16 cellular contexts compared by ENCODE assay signal in genomic region chr9:86731511-86731993, GRCh38.
DNase-seq lines count a peak whose midpoint lies in the region; ATAC-seq, FAIRE-seq and TF ChIP-seq lines count a peak whose summit lies in the region.
"Had no signal": no experiment of that assay in that cellular context is flagged by ENCODE, and none has a peak within 500 bp of the region (broad histone marks: within the 10 kb centered on the region; RNA-seq: fewer than 3 reads in every experiment).

No MANE protein-coding gene starts in this region.

- peak overlapping the region; percentile 37 for H3K9ac ChIP-seq in astrocyte (ENCODE audit: low read length)
- no peak overlapping the region for H3K9ac ChIP-seq in HepG2 (ENCODE audit: insufficient read depth, low read depth, low read length)

- H3K27me3 Mint-ChIP-seq in astrocyte (ENCODE audit: low read depth, unreplicated experiment), result no peaks in the 10 kb centered on the region

- WGBS in heart left ventricle, 4 donors, result 54 to 66% (median 65%) methylated on average over 2 of the region's 2 CpGs
- 3 to 6% (median 3%) methylated on average over 2 of the region's 2 CpGs for WGBS in ovary, 3 donors
- 8% methylated on average over 2 of the region's 2 CpGs for WGBS in HepG2 (ENCODE audit: low lambda C conversion rate)

- peaks cover 15% of the 10 kb centered on the region for H3K4me1 Mint-ChIP-seq in astrocyte (ENCODE audit: low read depth, unreplicated experiment)
- H3K4me1 Mint-ChIP-seq: activated naive CD4-positive, alpha-beta T cell treated with anti-CD3 and anti-CD28 coated beads, Interleukin-2, amount 50 U/mL, for 24 hours; neural crest cell had no signal

- TF ChIP-seq CTCF in astrocyte (IDR thresholded peaks at IDR 0.05; ENCODE audit: insufficient read depth, low read depth, low read length) (no peak), heart left ventricle (IDR thresholded peaks at IDR 0.05) (no peak), gastrocnemius medialis (IDR thresholded peaks at IDR 0.05 in 4 of 5, conservative IDR thresholded peaks at IDR 0.05 in 1 of 5) (no peak), ovary (IDR thresholded peaks at IDR 0.05) (no peak), HepG2 (CRISPR knock-in tag; IDR thresholded peaks at IDR 0.05) (no peak)

- H4K20me1 ChIP-seq in astrocyte (ENCODE audit: insufficient read depth, low read length) (no peaks in the 10 kb centered on the region), HepG2 (ENCODE audit: insufficient read depth, low read length) (no peaks in the 10 kb centered on the region)

- no peaks in the 10 kb centered on the region for H3K36me3 ChIP-seq in astrocyte (ENCODE audit: insufficient read depth, low read length)
- H3K36me3 ChIP-seq in heart left ventricle, result no peaks in the 10 kb centered on the region
- no peaks in the 10 kb centered on the region for H3K36me3 ChIP-seq in gastrocnemius medialis
- no peaks in the 10 kb centered on the region for H3K36me3 ChIP-seq in ovary
- no peaks in the 10 kb centered on the region for H3K36me3 ChIP-seq in HepG2 (replicated peaks in 1 of 2; ENCODE audit: control insufficient read depth in 1 of 2, insufficient read depth in 2 of 2, low read length in 2 of 2)
- H3K36me3 ChIP-seq: upper lobe of right lung had no signal

- peaks cover 9% of the 10 kb centered on the region for H3K9me3 Mint-ChIP-seq in astrocyte (ENCODE audit: unreplicated experiment)
- H3K9me3 Mint-ChIP-seq: activated naive CD4-positive, alpha-beta T cell treated with anti-CD3 and anti-CD28 coated beads, Interleukin-2, amount 50 U/mL, for 24 hours had no signal

- no peak overlapping the region for H2AFZ ChIP-seq in astrocyte (ENCODE audit: low read depth, low read length)
- no peak overlapping the region for H2AFZ ChIP-seq in HepG2 (ENCODE audit: low read length)

- intact Hi-C loops in heart left ventricle (cut with DNase I) (loop anchor here in 1 of 10 donors (10.0 kb wide), 1 partner anchor 213 kb away; the partner anchor contains the start of gene GAS1), gastrocnemius medialis (cut with DNase I; ENCODE audit: low total_unique reads) (loop anchor here (5.0 kb wide), 1 partner anchor 184 kb away; no protein-coding TSS in a partner anchor), ovary (cut with DNase I) (no loop called here), HepG2 (cut with micrococcal nuclease; ENCODE audit: unreplicated experiment) (no loop called here)

- H3K36me3 Mint-ChIP-seq in astrocyte (ENCODE audit: low read depth, unreplicated experiment), result no peaks in the 10 kb centered on the region
- H3K36me3 Mint-ChIP-seq: activated naive CD4-positive, alpha-beta T cell treated with anti-CD3 and anti-CD28 coated beads, Interleukin-2, amount 50 U/mL, for 24 hours had no signal

- H3K9me3 ChIP-seq in astrocyte (ENCODE audit: insufficient read depth, low read depth, low read length) (no peaks in the 10 kb centered on the region), heart left ventricle (peaks cover 0 to 4% (median 0%) of the 10 kb centered on the region in 12 donors), gastrocnemius medialis (no peaks in the 10 kb centered on the region), ovary (no peaks in the 10 kb centered on the region), HepG2 (ENCODE audit: low read length) (no peaks in the 10 kb centered on the region)
- H3K9me3 ChIP-seq: upper lobe of right lung had no signal

- H3K27ac Mint-ChIP-seq in astrocyte (ENCODE audit: unreplicated experiment), result no peak overlapping the region
- H3K27ac Mint-ChIP-seq: activated naive CD4-positive, alpha-beta T cell treated with anti-CD3 and anti-CD28 coated beads, Interleukin-2, amount 50 U/mL, for 24 hours had no signal

- TF ChIP-seq RAD21 in HepG2 (CRISPR knock-in tag; IDR thresholded peaks at IDR 0.05), result no peak

- in situ Hi-C loops in gastrocnemius medialis (cut with MboI; ENCODE audit: low sequenced_read_pairs in 4 of 4), result loop anchor here in 1 of 4 donors (25.0 kb wide), 2 partner anchors 94 to 244 kb away; no protein-coding TSS in a partner anchor
- in situ Hi-C loops in HepG2 (cut with HindIII; ENCODE audit: extremely low pct_ligation_motif_present, low pct_unique_long_range_greater_than_20kb), result no loop called here

- H3K4me2 ChIP-seq in astrocyte (ENCODE audit: low read length) (peak overlapping the region; percentile 39), HepG2 (ENCODE audit: low read depth, low read length) (no peak overlapping the region)

- H3K4me3 Mint-ChIP-seq in astrocyte (ENCODE audit: unreplicated experiment), result no peak overlapping the region
- H3K4me3 Mint-ChIP-seq: activated naive CD4-positive, alpha-beta T cell treated with anti-CD3 and anti-CD28 coated beads, Interleukin-2, amount 50 U/mL, for 24 hours; neural crest cell had no signal

- H3K27ac ChIP-seq in astrocyte (ENCODE audit: low read depth, low read length) (peak overlapping the region; percentile 57), heart left ventricle (peak overlapping the region in 9 of 12 donors; percentile 15 to 67 (median 29)), gastrocnemius medialis (peak overlapping the region; percentile 52 to 69 (median 60)), ovary (peak overlapping the region in 1 of 2 donors; percentile 69), HepG2 (ENCODE audit: extremely low read length, insufficient read depth, low read length) (no peak overlapping the region)
- H3K27ac ChIP-seq: upper lobe of right lung had no signal

- peak; percentile 25 to 77 (median 72) for ATAC-seq in heart left ventricle
- peak; percentile 37 to 53 for ATAC-seq in gastrocnemius medialis
- ATAC-seq in HepG2, result no peak
- ATAC-seq in HG02798 (IDR thresholded peaks at IDR 0.05; ENCODE audit: poor library complexity, unreplicated experiment), result no peak
- ATAC-seq: upper lobe of right lung had no signal

- no peaks in the 10 kb centered on the region for H3K79me2 ChIP-seq in astrocyte (ENCODE audit: insufficient read depth, low read length)
- H3K79me2 ChIP-seq in HepG2 (ENCODE audit: insufficient read depth, low read length), result no peaks in the 10 kb centered on the region

- POLR2A ChIA-PET in HepG2 (lab: Yijun Ruan, JAX), result no interaction called here

- H3K4me1 ChIP-seq in astrocyte (ENCODE audit: insufficient read depth, low read length), result peaks cover 27% of the 10 kb centered on the region
- peaks cover 0 to 13% (median 0%) of the 10 kb centered on the region in 12 donors for H3K4me1 ChIP-seq in heart left ventricle
- peaks cover 0 to 6% of the 10 kb centered on the region in 2 donors for H3K4me1 ChIP-seq in gastrocnemius medialis
- H3K4me1 ChIP-seq in ovary (ENCODE audit: insufficient read depth), result peaks cover 6% of the 10 kb centered on the region
- H3K4me1 ChIP-seq in HepG2 (ENCODE audit: insufficient read depth, low read length), result no peaks in the 10 kb centered on the region
- H3K4me1 ChIP-seq: upper lobe of right lung had no signal

- H3K4me3 ChIP-seq in astrocyte (ENCODE audit: insufficient read depth, low read depth, low read length), result no peak overlapping the region
- H3K4me3 ChIP-seq in heart left ventricle, result no peak overlapping the region
- no peak overlapping the region for H3K4me3 ChIP-seq in gastrocnemius medialis
- H3K4me3 ChIP-seq in ovary, result no peak overlapping the region
- no peak overlapping the region for H3K4me3 ChIP-seq in HepG2 (replicated peaks in 1 of 3; ENCODE audit: insufficient read depth in 1 of 3, low read depth in 2 of 3, low read length in 3 of 3)
- H3K4me3 ChIP-seq: upper lobe of right lung had no signal

- TF ChIP-seq POLR2A in heart left ventricle (IDR thresholded peaks at IDR 0.05) (no peak), gastrocnemius medialis (IDR thresholded peaks at IDR 0.05) (peak in 1 of 2 donors; percentile 7), ovary (IDR thresholded peaks at IDR 0.05) (no peak), HepG2 (IDR thresholded peaks at IDR 0.05; ENCODE audit: insufficient read depth in 1 of 2, low read depth in 2 of 2, low read length in 2 of 2) (no peak)

- TF ChIP-seq EP300 in ovary (IDR thresholded peaks at IDR 0.05), result no peak
- no peak for TF ChIP-seq EP300 in HepG2 (IDR thresholded peaks at IDR 0.05; ENCODE audit: low read depth in 2 of 2, low read length in 2 of 2)
- TF ChIP-seq EP300 in HepG2 (CRISPR knock-in tag; IDR thresholded peaks at IDR 0.05; ENCODE audit: borderline replicate concordance), result no peak

- no TSS peak for BruUV-seq in HepG2 (replicated peaks; lab: Mats Ljungman, UMichigan)

- DNase-seq in ELR (ENCODE audit: low read depth) (peak; percentile 30), astrocyte (ENCODE audit: low read depth) (peak; percentile 94), heart left ventricle (no peak), gastrocnemius medialis (no peak), ovary (no peak), HepG2 (ENCODE audit: low spot score) (no peak), DMS79 treated with DMSO at 0.1 percent for 48 hours (lab: John Stamatoyannopoulos, UW) (no peak)
- DNase-seq: AML-193; dermis blood vessel endothelial cell; glutamatergic neuron; GOT3; NK-92 treated with Interleukin-12 subunit alpha and Interleukin-12 subunit beta, amount 100 ng/mL, for 24 hours; upper lobe of right lung had no signal

- CTCF ChIA-PET in HepG2 (lab: Yijun Ruan, JAX; ENCODE audit: low intra/inter-chr PET ratio, low total read pairs), result no interaction called here

- FAIRE-seq in astrocyte (lab: Jason Lieb, UNC) (peak; percentile 63), HepG2 (lab: Jason Lieb, UNC) (no peak)

- H3K27me3 ChIP-seq in astrocyte (ENCODE audit: insufficient read depth, low read length) (no peaks in the 10 kb centered on the region), heart left ventricle (no peaks in the 10 kb centered on the region), gastrocnemius medialis (peaks cover 0 to 2% (median 0%) of the 10 kb centered on the region in 3 donors), ovary (no peaks in the 10 kb centered on the region), HepG2 (ENCODE audit: control insufficient read depth in 1 of 2, insufficient read depth in 2 of 2, low read length in 2 of 2) (no peaks in the 10 kb centered on the region)
- H3K27me3 ChIP-seq: upper lobe of right lung had no signal

TF ChIP-seq in HepG2, 621 proteins besides CTCF, POLR2A, EP300 and RAD21 (continues in another document):
- TF ChIP-seq PREB (CRISPR knock-in tag; IDR thresholded peaks at IDR 0.05), result no peak

Comparison
In these comparisons a context has a peak if more than half of its experiments do, and no peak if none do; other contexts are left out.
1. DNase-seq: peak in ELR (single experiment) and astrocyte (single experiment); none in heart left ventricle (0 of 5), gastrocnemius medialis (0 of 2), ovary (0 of 5), HepG2 (single experiment) and DMS79 treated with DMSO at 0.1 percent for 48 hours (single experiment).
2. ATAC-seq: peak in heart left ventricle (4 of 4) and gastrocnemius medialis (2 of 2); none in HepG2 (single experiment) and HG02798 (single experiment).